Comparison of ENCODE assay signal across 8 cellular contexts in genomic region chr12:56080556-56081138, GRCh38.
DNase-seq lines count a peak whose midpoint lies in the region; ATAC-seq lines count a peak whose summit lies in the region.

No MANE protein-coding gene starts in this region.

- DNase-seq in NCI-H526 (lab: John Stamatoyannopoulos, UW) (peak; percentile 18 to 55), NCI-H526 treated with DMSO at 0.1 percent for 48 hours (lab: John Stamatoyannopoulos, UW) (no peak), adipocyte (ENCODE audit: low read depth) (no peak), activated gamma-delta T cell (lab: John Stamatoyannopoulos, UW) (no peak), NCI-H187 treated with DMSO at 0.1 percent for 48 hours (lab: John Stamatoyannopoulos, UW) (no peak)

- H3K4me1 ChIP-seq in adipocyte (ENCODE audit: control insufficient read depth, insufficient read depth, low read length): peaks cover 16% of the 10 kb centered on the region
- peaks cover 16% of the 10 kb centered on the region for H3K4me1 ChIP-seq in stomach smooth muscle (ENCODE audit: control insufficient read depth, insufficient read depth, low read length)

- peak overlapping the region; percentile 97 for H3K27ac ChIP-seq in layer of hippocampus (ENCODE audit: low read depth, low read length)
- no peak overlapping the region for H3K27ac ChIP-seq in stomach smooth muscle (ENCODE audit: low read length)

- H3K9me3 ChIP-seq in adipocyte (ENCODE audit: control insufficient read depth, low read length) (no peaks in the 10 kb centered on the region), stomach smooth muscle (ENCODE audit: control insufficient read depth in 2 of 2, low read length in 2 of 2) (no peaks in the 10 kb centered on the region)

- H3K4me3 ChIP-seq in adipocyte (ENCODE audit: low read length): peak overlapping the region; percentile 84
- H3K4me3 ChIP-seq in stomach smooth muscle (ENCODE audit: low read length in 2 of 2): peak overlapping the region; percentile 74 to 86

- ATAC-seq in HG02759 (IDR thresholded peaks at IDR 0.05; ENCODE audit: unreplicated experiment): no peak

- no peak overlapping the region for H3K9ac ChIP-seq in adipocyte (ENCODE audit: low read length)
- H3K9ac ChIP-seq in stomach smooth muscle (ENCODE audit: low read length in 2 of 2): peak overlapping the region in 1 of 2 donors; percentile 47

- H3K27me3 ChIP-seq in adipocyte (replicated peaks; ENCODE audit: control insufficient read depth, insufficient read depth, low read length) (peaks cover 25% of the 10 kb centered on the region), layer of hippocampus (ENCODE audit: control insufficient read depth, insufficient read depth, low read length) (peaks cover 3% of the 10 kb centered on the region), stomach smooth muscle (ENCODE audit: control insufficient read depth in 1 of 2, insufficient read depth in 2 of 2, low read length in 2 of 2) (peaks cover 11 to 21% of the 10 kb centered on the region in 2 donors)

- no peaks in the 10 kb centered on the region for H3K36me3 ChIP-seq in adipocyte (ENCODE audit: control insufficient read depth, insufficient read depth, low read length, severe bottlenecking)
- H3K36me3 ChIP-seq in stomach smooth muscle (ENCODE audit: control insufficient read depth in 2 of 2, insufficient read depth in 2 of 2, low read length in 2 of 2): no peaks in the 10 kb centered on the region

Comparison
In these comparisons a context has a peak if more than half of its experiments do, and no peak if none do; other contexts are left out.
1. DNase-seq: peak in NCI-H526 (2 of 2); none in NCI-H526 treated with DMSO at 0.1 percent for 48 hours (single experiment), adipocyte (single experiment), activated gamma-delta T cell (single experiment) and NCI-H187 treated with DMSO at 0.1 percent for 48 hours (single experiment).